ENCODE assay signal across 2 cellular contexts in genomic region chr5:75325242-75325641, GRCh38.
TF ChIP-seq lines count a peak whose summit lies in the region.

No MANE protein-coding gene starts in this region.

TF ChIP-seq in SK-N-SH, 30 proteins besides CTCF, POLR2A, EP300 and RAD21 (continued from another document):
- TF ChIP-seq REST (IDR thresholded peaks at IDR 0.05; ENCODE audit: low read depth, low read length) (no peak), GABPA (IDR thresholded peaks at IDR 0.05; ENCODE audit: low read depth) (no peak), CHD2 (IDR thresholded peaks at IDR 0.05; ENCODE audit: low read length, partially characterized antibody) (no peak), MXI1 (IDR thresholded peaks at IDR 0.05; ENCODE audit: low read depth, low read length) (no peak), MEF2A (IDR thresholded peaks at IDR 0.05; ENCODE audit: borderline replicate concordance, low read depth) (no peak), NRF1 (IDR thresholded peaks at IDR 0.05; ENCODE audit: low read depth, low read length) (no peak), FOXJ3 (CRISPR knock-in tag; IDR thresholded peaks at IDR 0.05) (no peak), RFX5 (IDR thresholded peaks at IDR 0.05; ENCODE audit: low read length) (no peak), FOXM1 (IDR thresholded peaks at IDR 0.05; ENCODE audit: low read depth) (no peak), USF1 (IDR thresholded peaks at IDR 0.05; ENCODE audit: borderline replicate concordance, low read depth) (no peak), USF2 (IDR thresholded peaks at IDR 0.05; ENCODE audit: borderline replicate concordance, low read depth, low read length) (no peak), ZBTB33 (IDR thresholded peaks at IDR 0.05; ENCODE audit: borderline replicate concordance, low read depth) (no peak), GATA2 (CRISPR knock-in tag; IDR thresholded peaks at IDR 0.05) (no peak), YY1 (IDR thresholded peaks at IDR 0.05; ENCODE audit: low read depth) (no peak)

TF ChIP-seq in SK-N-SH treated with all-trans-retinoic acid at 6 μM for 48 hours, 23 proteins besides CTCF, POLR2A, EP300 and RAD21:
- TF ChIP-seq TSHZ2 (CRISPR knock-in tag; IDR thresholded peaks at IDR 0.05) (no peak), ZFP30 (CRISPR knock-in tag; IDR thresholded peaks at IDR 0.05) (no peak), ARNTL (CRISPR knock-in tag; IDR thresholded peaks at IDR 0.05; ENCODE audit: borderline replicate concordance, low read depth) (no peak)
